13 cellular contexts compared by ENCODE assay signal in the genomic region with DNA sequence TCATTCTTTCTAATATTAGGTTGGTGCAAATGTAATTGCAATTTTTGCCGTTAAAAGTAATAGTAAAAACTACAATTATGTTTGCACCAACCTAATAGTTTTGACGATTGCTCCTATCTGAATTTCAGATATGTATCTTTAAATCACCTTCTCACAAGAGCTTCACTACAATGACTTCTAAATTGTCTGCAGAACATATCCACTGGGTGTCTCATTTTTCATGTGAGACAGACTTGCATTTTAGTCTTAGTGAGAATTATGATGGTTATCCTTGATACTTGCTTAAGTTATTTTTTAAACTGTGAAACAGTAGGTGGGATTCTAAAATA.
DNase-seq lines count a peak whose midpoint lies in the region; ATAC-seq and TF ChIP-seq lines count a peak whose summit lies in the region.
"Had no signal": no experiment of that assay in that cellular context is flagged by ENCODE, and none has a peak within 500 bp of the region (broad histone marks: within the 10 kb centered on the region; RNA-seq: fewer than 3 reads in every experiment).

No MANE protein-coding gene starts in this region.

- intact Hi-C loops in PC-9 (cut with micrococcal nuclease; ENCODE audit: unreplicated experiment) = no loop called here

- CTCF ChIA-PET in PC-9 (lab: Charles Lee) = no interaction called here

- H3K9me3 ChIP-seq in PC-9 (ENCODE audit: insufficient read depth, low read depth) = no peaks in the 10 kb centered on the region
- H3K9me3 ChIP-seq: suprapubic skin had no signal

- no peak overlapping the region for H2AFZ ChIP-seq in PC-9

- H3K79me2 ChIP-seq in PC-9 (ENCODE audit: low read depth) = no peaks in the 10 kb centered on the region

- H3K27ac ChIP-seq in PC-9 = no peak overlapping the region
- H3K27ac ChIP-seq: SK-N-MC, suprapubic skin had no signal

- no peaks in the 10 kb centered on the region for H3K36me3 ChIP-seq in PC-9 (ENCODE audit: low read depth)
- H3K36me3 ChIP-seq: suprapubic skin had no signal

- no peaks in the 10 kb centered on the region for H4K20me1 ChIP-seq in PC-9 (ENCODE audit: insufficient read depth)

- 0 out of 2 replicates have a peak, but pooled peaks cover 8% of the 10 kb centered on the region for H3K4me1 ChIP-seq in PC-9 (replicated peaks; ENCODE audit: insufficient read depth)

- POLR2A ChIA-PET in PC-9 (lab: Charles Lee; ENCODE audit: unreplicated experiment) = interaction anchor here (0.5 kb wide), 1 partner anchor 29 kb away, joined by 5 read pairs; no protein-coding TSS in a partner anchor

- no peaks in the 10 kb centered on the region for H3F3A ChIP-seq in PC-9 (ENCODE audit: insufficient read depth, low read depth)

- H3K9me2 ChIP-seq in PC-9 (ENCODE audit: insufficient read depth) = no peaks in the 10 kb centered on the region

- no TSS peak for BruUV-seq in PC-9 (replicated peaks; lab: Mats Ljungman, UMichigan)

- no peak overlapping the region for H3K4me2 ChIP-seq in PC-9

- DNase-seq in LHCN-M2 (ENCODE audit: low read depth) = peak; percentile 48
- peak; percentile 62 for DNase-seq in fibroblast of peridontal ligament (ENCODE audit: extremely low read depth)
- no peak for DNase-seq in NCI-H1092 (lab: John Stamatoyannopoulos, UW)
- no peak for DNase-seq in PC-9
- DNase-seq in NCI-H187 treated with DMSO at 0.1 percent for 48 hours (lab: John Stamatoyannopoulos, UW) = no peak
- no peak for DNase-seq in HUDEP-2 (lab: John Stamatoyannopoulos, UW; ENCODE audit: unreplicated experiment in 76 of 76)
- DNase-seq: dorsolateral prefrontal cortex, naive B cell, NCI-H2107 had no signal

- ATAC-seq in GM18502 (IDR thresholded peaks at IDR 0.05; ENCODE audit: poor library complexity, unreplicated experiment) (peak; percentile 20), GM21423 (IDR thresholded peaks at IDR 0.05; ENCODE audit: unreplicated experiment) (peak; percentile 13)

- H3K27me3 ChIP-seq in PC-9 (ENCODE audit: insufficient read depth, low read depth) = no peaks in the 10 kb centered on the region
- H3K27me3 ChIP-seq: dorsolateral prefrontal cortex, suprapubic skin had no signal

- no peak overlapping the region for H3K4me3 ChIP-seq in PC-9
- H3K4me3 ChIP-seq: dorsolateral prefrontal cortex, SK-N-MC, suprapubic skin had no signal

- TF ChIP-seq CTCF in PC-9 (conservative IDR thresholded peaks at IDR 0.05) = no peak

Comparison
In these comparisons a context has a peak if more than half of its experiments do, and no peak if none do; other contexts are left out.
1. DNase-seq: peak in LHCN-M2 (single experiment) and fibroblast of peridontal ligament (single experiment); none in NCI-H1092 (single experiment), PC-9 (0 of 2), NCI-H187 treated with DMSO at 0.1 percent for 48 hours (single experiment) and HUDEP-2 (0 of 76).